5 cellular contexts compared by ENCODE assay signal in the genomic region with DNA sequence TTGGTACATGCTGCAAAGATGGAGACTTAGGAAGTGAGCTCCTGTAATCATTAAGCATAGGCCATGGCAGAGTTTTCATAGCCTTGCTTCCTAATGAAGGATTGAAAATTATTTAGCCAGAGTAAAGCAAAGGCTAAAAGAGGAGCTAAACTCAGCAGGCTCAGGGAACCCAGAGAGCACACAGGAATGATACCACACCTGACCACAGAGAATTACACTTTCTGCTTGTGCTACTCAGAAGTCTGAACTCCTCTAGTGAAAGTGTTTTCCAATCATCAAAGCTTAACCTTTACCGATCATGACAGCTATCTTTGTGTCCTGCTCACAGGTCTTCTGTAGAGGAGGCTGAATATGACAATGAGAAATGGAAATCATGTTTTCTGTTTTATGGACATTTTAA.
"Had no signal": no experiment of that assay in that cellular context is flagged by ENCODE, and none has a peak within 500 bp of the region (broad histone marks: within the 10 kb centered on the region; RNA-seq: fewer than 3 reads in every experiment).

No MANE protein-coding gene starts in this region.

- H3K4me3 ChIP-seq: K562 had no signal

- ATAC-seq: HepG2, K562 had no signal

- DNase-seq: IMR-90, KBM-7 had no signal

- H3K27ac ChIP-seq: HL-60 had no signal
